ENCODE assay signal across 8 cellular contexts in the genomic region with DNA sequence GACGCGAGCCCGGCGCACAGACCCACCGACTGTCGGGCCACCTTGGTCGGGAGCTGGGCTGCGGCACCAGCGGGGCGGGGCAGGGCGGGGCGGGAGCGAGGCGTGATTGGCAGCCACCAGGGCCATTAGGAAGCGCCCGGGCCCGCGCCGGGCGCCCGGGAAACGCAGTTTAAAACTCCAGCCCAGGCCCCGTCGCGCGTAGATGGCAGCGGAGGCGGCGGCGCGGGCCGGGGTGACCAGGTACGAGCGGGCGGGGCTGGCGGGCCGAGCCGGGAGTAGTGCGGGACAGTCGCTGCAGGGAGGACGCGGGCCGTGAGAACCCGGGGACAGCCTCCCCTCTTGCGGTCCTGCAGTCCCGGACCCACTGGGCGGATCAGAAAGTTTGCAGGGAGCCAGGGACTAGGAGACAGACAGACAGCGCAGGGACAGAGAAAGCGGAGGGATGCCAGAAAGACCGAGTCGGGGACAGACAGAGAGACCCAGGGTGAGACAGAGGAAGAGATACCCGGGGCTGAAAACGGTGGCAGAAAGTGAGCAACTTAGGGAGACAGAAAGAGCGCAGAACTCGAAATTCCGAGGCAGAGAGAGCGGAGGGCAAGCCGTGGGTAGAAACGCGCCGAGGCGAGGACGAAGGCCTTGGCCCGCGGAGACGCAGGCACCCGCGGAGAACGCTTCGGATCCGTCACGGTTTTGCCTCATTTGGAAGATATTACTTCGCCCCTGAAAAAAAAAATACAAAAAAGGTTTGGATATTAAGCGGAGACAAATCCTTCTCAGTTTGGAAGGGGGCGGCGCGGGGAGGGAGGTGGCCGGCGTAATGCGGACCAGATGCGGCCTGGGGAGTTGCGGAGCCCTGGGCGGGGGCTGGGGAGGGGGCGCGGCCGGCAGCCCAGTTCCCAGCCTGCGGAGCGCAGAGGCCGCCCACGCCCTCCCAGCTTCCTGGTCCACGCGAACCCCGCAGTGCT. TPM values are rescaled to one million over a fixed set of nuclear protein-coding genes. Genes with fewer than 3 reads are reported as not detected.
DNase-seq lines count a peak whose midpoint lies in the region; ATAC-seq and TF ChIP-seq lines count a peak whose summit lies in the region.

A gene (plus strand): TSS at position 199 of the 965 bp plus-strand sequence. CDS start 17,175 bp downstream, outside the sequence.

- peaks cover 0 to 1% (median 0%) of the 10 kb centered on the region in 7 donors for H3K9me3 Mint-ChIP-seq in CD4-positive, CD25-positive, alpha-beta regulatory T cell

- H3K27me3 Mint-ChIP-seq in CD4-positive, CD25-positive, alpha-beta regulatory T cell = peaks cover 86% of the 10 kb centered on the region

- H3K4me1 ChIP-seq in CD4-positive, CD25-positive, alpha-beta regulatory T cell (ENCODE audit: control insufficient read depth, insufficient read depth, low read length, poor library complexity, severe bottlenecking) = peaks cover 15% of the 10 kb centered on the region
- no peaks in the 10 kb centered on the region for H3K4me1 ChIP-seq in HEK293 (ENCODE audit: control insufficient read depth, insufficient read depth, low read length)
- peaks cover 5% of the 10 kb centered on the region for H3K4me1 ChIP-seq in effector memory CD4-positive, alpha-beta T cell (ENCODE audit: control insufficient read depth, insufficient read depth, low read length, poor library complexity, severe bottlenecking)
- H3K4me1 ChIP-seq in muscle layer of duodenum (ENCODE audit: control insufficient read depth in 1 of 2, insufficient read depth in 2 of 2, low read length in 2 of 2) = peaks cover 3 to 29% of the 10 kb centered on the region in 2 donors
- no peaks in the 10 kb centered on the region for H3K4me1 ChIP-seq in urinary bladder (ENCODE audit: insufficient read depth)

- H3K9me3 ChIP-seq in CD4-positive, CD25-positive, alpha-beta regulatory T cell (ENCODE audit: control insufficient read depth in 2 of 2, low read length in 2 of 2) = no peaks in the 10 kb centered on the region
- no peaks in the 10 kb centered on the region for H3K9me3 ChIP-seq in HEK293 (ENCODE audit: control insufficient read depth, insufficient read depth, low read depth, low read length)
- no peaks in the 10 kb centered on the region for H3K9me3 ChIP-seq in effector memory CD4-positive, alpha-beta T cell (ENCODE audit: control insufficient read depth, low read length)
- no peaks in the 10 kb centered on the region for H3K9me3 ChIP-seq in muscle layer of duodenum (ENCODE audit: control insufficient read depth in 1 of 2, low read length in 2 of 2)

- TF ChIP-seq CTCF in HEK293 (tag by site-specific recombination; IDR thresholded peaks at IDR 0.05) = no peak

- CTCF ChIA-PET in HEK293 (lab: Yijun Ruan, JAX) = interaction anchor here (1.0 to 18.9 kb wide), 5 partner anchors 10 to 48 kb away, joined by 3 to 418 read pairs (median 4); a partner anchor contains a TSS

- H3K36me3 Mint-ChIP-seq in CD4-positive, CD25-positive, alpha-beta regulatory T cell = no peaks in the 10 kb centered on the region

- peak within 1 kb of the TSS; percentile 61 to 86 (median 75) for H3K4me3 Mint-ChIP-seq in CD4-positive, CD25-positive, alpha-beta regulatory T cell

- peaks cover 30% of the 10 kb centered on the region for H3K27me3 ChIP-seq in CD4-positive, CD25-positive, alpha-beta regulatory T cell (ENCODE audit: control insufficient read depth, insufficient read depth, low read length)
- peaks cover 69% of the 10 kb centered on the region for H3K27me3 ChIP-seq in effector memory CD4-positive, alpha-beta T cell (replicated peaks; ENCODE audit: control insufficient read depth, insufficient read depth, low read length, poor library complexity, severe bottlenecking)
- H3K27me3 ChIP-seq in muscle layer of duodenum (ENCODE audit: low read depth, low read length) = peaks cover 91% of the 10 kb centered on the region

- POLR2A ChIA-PET in HEK293 (lab: Yijun Ruan, JAX) = interaction anchor here (0.6 to 1.1 kb wide), 2 partner anchors 10 to 42 kb away, joined by 3 read pairs; no protein-coding TSS in a partner anchor

- H3K4me1 Mint-ChIP-seq in CD4-positive, CD25-positive, alpha-beta regulatory T cell = peaks cover 0 to 28% (median 6%) of the 10 kb centered on the region in 4 donors

- ATAC-seq in CD4-positive, CD25-positive, alpha-beta regulatory T cell (ENCODE audit: low read depth in 2 of 2) = no peak
- peak; percentile 72 for ATAC-seq in SK-N-SH treated with all-trans-retinoic acid at 6 μM for 48 hours
- ATAC-seq in GM18502 (IDR thresholded peaks at IDR 0.05; ENCODE audit: poor library complexity, unreplicated experiment) = no peak
- ATAC-seq in HG03565 (IDR thresholded peaks at IDR 0.05; ENCODE audit: unreplicated experiment) = no peak

- H3K27ac Mint-ChIP-seq in CD4-positive, CD25-positive, alpha-beta regulatory T cell = no peak within 1 kb of the TSS

- DNase-seq in CD4-positive, CD25-positive, alpha-beta regulatory T cell = peak in 1 of 3 donors; percentile 56
- DNase-seq in effector memory CD4-positive, alpha-beta T cell = peak in 1 of 3 donors; percentile 14

- no peaks in the 10 kb centered on the region for H3K36me3 ChIP-seq in CD4-positive, CD25-positive, alpha-beta regulatory T cell (ENCODE audit: control insufficient read depth, insufficient read depth, low read length)
- H3K36me3 ChIP-seq in HEK293 (ENCODE audit: control insufficient read depth in 2 of 2, insufficient read depth in 1 of 2, low read length in 2 of 2) (no peaks in the 10 kb centered on the region), muscle layer of duodenum (ENCODE audit: control insufficient read depth in 1 of 2, insufficient read depth in 2 of 2, low read length in 2 of 2) (no peaks in the 10 kb centered on the region), urinary bladder (ENCODE audit: insufficient read depth) (no peaks in the 10 kb centered on the region)
- H3K36me3 ChIP-seq in effector memory CD4-positive, alpha-beta T cell (ENCODE audit: control insufficient read depth, insufficient read depth, low read length) = no peaks in the 10 kb centered on the region

- no peak within 1 kb of the TSS for H3K27ac ChIP-seq in CD4-positive, CD25-positive, alpha-beta regulatory T cell (ENCODE audit: insufficient read depth, low read length, poor library complexity, severe bottlenecking)
- H3K27ac ChIP-seq in HEK293 (ENCODE audit: extremely low read depth, low read depth, low read length) = no peak within 1 kb of the TSS
- no peak within 1 kb of the TSS for H3K27ac ChIP-seq in effector memory CD4-positive, alpha-beta T cell (ENCODE audit: insufficient read depth, low read length, poor library complexity, severe bottlenecking)
- H3K27ac ChIP-seq in muscle layer of duodenum (ENCODE audit: low read length) = no peak within 1 kb of the TSS
- H3K27ac ChIP-seq in urinary bladder (ENCODE audit: low read depth) = no peak within 1 kb of the TSS

- no peak within 1 kb of the TSS for H3K4me3 ChIP-seq in CD4-positive, CD25-positive, alpha-beta regulatory T cell (ENCODE audit: low read depth, low read length)
- H3K4me3 ChIP-seq in HEK293 (ENCODE audit: low read depth, low read length) (peak within 1 kb of the TSS; percentile 57), muscle layer of duodenum (ENCODE audit: low read depth in 1 of 2, low read length in 2 of 2) (peak within 1 kb of the TSS; percentile 31 to 33), urinary bladder (ENCODE audit: low read depth, low read length) (peak within 1 kb of the TSS; percentile 4)
- H3K4me3 ChIP-seq in effector memory CD4-positive, alpha-beta T cell (ENCODE audit: insufficient read depth, low read depth, low read length, poor library complexity, severe bottlenecking) = peak within 1 kb of the TSS; percentile 39

- WGBS in urinary bladder = 2% methylated on average over 93 of the region's 93 CpGs

TF ChIP-seq in HEK293, 187 proteins besides CTCF, POLR2A, EP300 and RAD21 (continues in another document):
- TF ChIP-seq, protein P1, sequence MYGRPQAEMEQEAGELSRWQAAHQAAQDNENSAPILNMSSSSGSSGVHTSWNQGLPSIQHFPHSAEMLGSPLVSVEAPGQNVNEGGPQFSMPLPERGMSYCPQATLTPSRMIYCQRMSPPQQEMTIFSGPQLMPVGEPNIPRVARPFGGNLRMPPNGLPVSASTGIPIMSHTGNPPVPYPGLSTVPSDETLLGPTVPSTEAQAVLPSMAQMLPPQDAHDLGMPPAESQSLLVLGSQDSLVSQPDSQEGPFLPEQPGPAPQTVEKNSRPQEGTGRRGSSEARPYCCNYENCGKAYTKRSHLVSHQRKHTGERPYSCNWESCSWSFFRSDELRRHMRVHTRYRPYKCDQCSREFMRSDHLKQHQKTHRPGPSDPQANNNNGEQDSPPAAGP (tag by site-specific recombination; IDR thresholded peaks at IDR 0.05) = 0 out of 2 replicates have a peak, but pooled peaks have one; percentile 27
- TF ChIP-seq ZNF335 (tag by site-specific recombination; conservative IDR thresholded peaks at IDR 0.05) (peak; percentile 67), ZNF112 (tag by site-specific recombination; IDR thresholded peaks at IDR 0.05) (no peak), ZNF155 (tag by site-specific recombination; IDR thresholded peaks at IDR 0.05) (no peak), KLF9 (tag by site-specific recombination; IDR thresholded peaks at IDR 0.05; ENCODE audit: low read depth) (peak; percentile 48), ZNF677 (tag by site-specific recombination; IDR thresholded peaks at IDR 0.05) (no peak), ZFHX2 (tag by site-specific recombination; conservative IDR thresholded peaks at IDR 0.05) (peak; percentile 10; the same call in 1 of the 2 replicates)

TF ChIP-seq in SK-N-SH treated with all-trans-retinoic acid at 6 μM for 48 hours, 23 proteins besides CTCF, POLR2A, EP300 and RAD21 (continues in another document):
- no peak for TF ChIP-seq ZFP30 (CRISPR knock-in tag; IDR thresholded peaks at IDR 0.05)
- no peak for TF ChIP-seq ZNF565 (CRISPR knock-in tag; conservative IDR thresholded peaks at IDR 0.05; ENCODE audit: low read depth)
- TF ChIP-seq ZNF8 (CRISPR knock-in tag; IDR thresholded peaks at IDR 0.05) = no peak
- no peak for TF ChIP-seq SNAI2 (CRISPR knock-in tag; IDR thresholded peaks at IDR 0.05)
- TF ChIP-seq, protein P2, sequence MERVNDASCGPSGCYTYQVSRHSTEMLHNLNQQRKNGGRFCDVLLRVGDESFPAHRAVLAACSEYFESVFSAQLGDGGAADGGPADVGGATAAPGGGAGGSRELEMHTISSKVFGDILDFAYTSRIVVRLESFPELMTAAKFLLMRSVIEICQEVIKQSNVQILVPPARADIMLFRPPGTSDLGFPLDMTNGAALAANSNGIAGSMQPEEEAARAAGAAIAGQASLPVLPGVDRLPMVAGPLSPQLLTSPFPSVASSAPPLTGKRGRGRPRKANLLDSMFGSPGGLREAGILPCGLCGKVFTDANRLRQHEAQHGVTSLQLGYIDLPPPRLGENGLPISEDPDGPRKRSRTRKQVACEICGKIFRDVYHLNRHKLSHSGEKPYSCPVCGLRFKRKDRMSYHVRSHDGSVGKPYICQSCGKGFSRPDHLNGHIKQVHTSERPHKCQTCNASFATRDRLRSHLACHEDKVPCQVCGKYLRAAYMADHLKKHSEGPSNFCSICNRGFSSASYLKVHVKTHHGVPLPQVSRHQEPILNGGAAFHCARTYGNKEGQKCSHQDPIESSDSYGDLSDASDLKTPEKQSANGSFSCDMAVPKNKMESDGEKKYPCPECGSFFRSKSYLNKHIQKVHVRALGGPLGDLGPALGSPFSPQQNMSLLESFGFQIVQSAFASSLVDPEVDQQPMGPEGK (CRISPR knock-in tag; IDR thresholded peaks at IDR 0.05; ENCODE audit: borderline replicate concordance) = no peak

RNA-seq across cellular contexts. Expression of the gene that starts here (rescaled TPM):
- total RNA-seq in CD4-positive, CD25-positive, alpha-beta regulatory T cell = not detected
- not detected for polyA plus RNA-seq in CD4-positive, CD25-positive, alpha-beta regulatory T cell
- not detected for total RNA-seq in urinary bladder
- not detected for polyA plus RNA-seq in urinary bladder
